Comparison of ENCODE assay signal across 9 cellular contexts in the genomic region with DNA sequence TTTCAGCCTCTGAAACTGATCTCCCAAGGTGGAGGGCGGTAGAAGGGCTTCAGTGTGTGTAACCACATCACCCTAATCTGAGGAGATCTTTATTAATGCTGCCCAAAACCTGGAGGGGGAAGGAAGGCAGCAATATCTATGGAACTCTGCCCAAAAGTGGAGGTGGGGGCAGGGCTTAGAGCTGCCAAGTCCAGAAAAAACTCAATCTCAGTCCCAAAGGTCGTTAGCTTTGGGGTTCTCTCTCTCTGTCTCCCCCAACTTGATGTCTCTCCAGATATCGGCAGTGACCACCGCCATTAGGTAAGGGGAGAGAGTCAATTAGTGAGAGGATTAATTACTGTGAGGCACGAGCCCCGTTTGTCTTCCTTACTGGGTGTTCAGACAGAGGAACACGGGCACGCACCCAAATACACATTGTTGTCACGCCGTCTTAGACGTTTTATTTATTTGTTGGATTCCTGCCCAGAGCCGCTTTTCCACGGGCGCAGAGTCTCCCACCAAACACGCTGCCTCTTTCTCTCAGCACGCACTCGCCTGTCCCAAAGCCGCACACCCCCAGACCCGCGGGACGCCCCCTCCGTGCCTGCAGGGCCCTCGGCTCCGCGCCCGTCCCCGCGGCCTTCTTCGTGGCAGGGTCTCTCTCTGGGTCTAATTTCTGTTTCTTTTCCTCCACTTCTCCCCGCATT. TPM values are rescaled to one million over a fixed set of nuclear protein-coding genes. Genes with fewer than 3 reads are reported as not detected.
A peak's percentile ranks its signal among the peaks of the same experiment; 100 is the strongest.
DNase-seq lines count a peak whose midpoint lies in the region; ATAC-seq, FAIRE-seq and TF ChIP-seq lines count a peak whose summit lies in the region.
"Had no signal": no experiment of that assay in that cellular context is flagged by ENCODE, and none has a peak within 500 bp of the region (broad histone marks: within the 10 kb centered on the region; RNA-seq: fewer than 3 reads in every experiment).

No MANE protein-coding gene starts in this region.

- H3K27me3 Mint-ChIP-seq in activated CD8-positive, alpha-beta T cell treated with anti-CD3 and anti-CD28 coated beads for 36 hours: peaks cover 87% of the 10 kb centered on the region

- CTCF ChIA-PET in activated CD8-positive, alpha-beta T cell treated with anti-CD3 and anti-CD28 coated beads for 36 hours (lab: Charles Lee): no interaction called here

- no peaks in the 10 kb centered on the region for H3K9me3 ChIP-seq in kidney (ENCODE audit: control insufficient read depth in 1 of 2, low read length in 2 of 2)
- H3K9me3 ChIP-seq in stomach: no peaks in the 10 kb centered on the region

- FAIRE-seq in kidney (lab: Jason Lieb, UNC): no peak

- H3K4me3 ChIP-seq in kidney (ENCODE audit: low read length in 2 of 2) (peak overlapping the region; percentile 10 to 44), stomach (peak overlapping the region; percentile 3 to 39 (median 22))

- peak overlapping the region; percentile 36 for H3K4me3 Mint-ChIP-seq in activated CD8-positive, alpha-beta T cell treated with anti-CD3 and anti-CD28 coated beads for 36 hours

- H3K9me3 Mint-ChIP-seq in activated CD8-positive, alpha-beta T cell treated with anti-CD3 and anti-CD28 coated beads for 36 hours: no peaks in the 10 kb centered on the region

- peaks cover 65 to 100% (median 96%) of the 10 kb centered on the region in 3 donors for H3K27me3 ChIP-seq in stomach

- H3K27ac ChIP-seq in kidney (ENCODE audit: low read depth in 2 of 2, low read length in 2 of 2) (peak overlapping the region; percentile 36 to 45), stomach (no peak overlapping the region)

- peaks cover 52% of the 10 kb centered on the region for H3K4me1 Mint-ChIP-seq in activated CD8-positive, alpha-beta T cell treated with anti-CD3 and anti-CD28 coated beads for 36 hours (ENCODE audit: low read depth)

- intact Hi-C loops in activated CD8-positive, alpha-beta T cell treated with anti-CD3 and anti-CD28 coated beads for 36 hours (cut with micrococcal nuclease): loop anchor here (10.0 kb wide), 1 partner anchor 207 kb away; no protein-coding TSS in a partner anchor
- intact Hi-C loops in kidney (cut with DNase I) (no loop called here), stomach (cut with DNase I; ENCODE audit: low total_unique reads) (no loop called here)

- ATAC-seq in activated CD8-positive, alpha-beta T cell treated with anti-CD3 and anti-CD28 coated beads for 36 hours: no peak

- WGBS in stomach, 5 donors: 2 to 4% (median 3%) methylated on average over 30 of the region's 30 CpGs

- no peaks in the 10 kb centered on the region for H3K36me3 Mint-ChIP-seq in activated CD8-positive, alpha-beta T cell treated with anti-CD3 and anti-CD28 coated beads for 36 hours (ENCODE audit: low read depth)

- H3K27ac Mint-ChIP-seq in activated CD8-positive, alpha-beta T cell treated with anti-CD3 and anti-CD28 coated beads for 36 hours: no peak overlapping the region

- peaks cover 13 to 20% of the 10 kb centered on the region in 2 donors for H3K4me1 ChIP-seq in kidney (ENCODE audit: control insufficient read depth in 1 of 2, insufficient read depth in 1 of 2, low read depth in 1 of 2, low read length in 2 of 2)
- peaks cover 54 to 64% (median 58%) of the 10 kb centered on the region in 4 donors for H3K4me1 ChIP-seq in stomach

- POLR2A ChIA-PET in activated CD8-positive, alpha-beta T cell treated with anti-CD3 and anti-CD28 coated beads for 36 hours (lab: Charles Lee): interaction anchor here (1.2 kb wide), 1 partner anchor 12 kb away, joined by 3 read pairs; no protein-coding TSS in a partner anchor

- TF ChIP-seq EP300 in stomach (IDR thresholded peaks at IDR 0.05): no peak

- TF ChIP-seq CTCF in activated CD8-positive, alpha-beta T cell treated with anti-CD3 and anti-CD28 coated beads for 36 hours (IDR thresholded peaks at IDR 0.05): no peak
- TF ChIP-seq CTCF in kidney (IDR thresholded peaks at IDR 0.05; ENCODE audit: borderline replicate concordance, extremely low read depth, insufficient read depth) (no peak), stomach (IDR thresholded peaks at IDR 0.05) (no peak)

- H3K36me3 ChIP-seq in kidney (ENCODE audit: control insufficient read depth in 1 of 2, insufficient read depth in 2 of 2, low read length in 2 of 2) (no peaks in the 10 kb centered on the region), stomach (no peaks in the 10 kb centered on the region)

- TF ChIP-seq POLR2A in stomach (IDR thresholded peaks at IDR 0.05): no peak

- DNase-seq in activated effector memory CD4-positive, alpha-beta T cell treated with anti-CD3 and anti-CD28 coated beads, Interleukin-2, amount 50 U/mL, for 16 hours: peak; percentile 62
- no peak for DNase-seq in activated effector memory CD4-positive, alpha-beta T cell treated with Interleukin-2 at 50 U/mL for 16 hours
- DNase-seq in activated CD8-positive, alpha-beta T cell treated with anti-CD3 and anti-CD28 coated beads for 36 hours: no peak
- DNase-seq in kidney (no peak), stomach (no peak), COLO668 (lab: John Stamatoyannopoulos, UW; ENCODE audit: unreplicated experiment) (no peak), AG08395 (ENCODE audit: low spot score) (no peak), NCI-H2196 (lab: John Stamatoyannopoulos, UW; ENCODE audit: unreplicated experiment) (no peak)
- DNase-seq: trophoblast cell had no signal

- H3K9ac ChIP-seq in kidney (ENCODE audit: low read length in 2 of 2): no peak overlapping the region

RNA-seq across cellular contexts. Expression of a gene that starts 5.4 kb away (rescaled TPM):
- not detected for total RNA-seq in activated CD8-positive, alpha-beta T cell treated with anti-CD3 and anti-CD28 coated beads for 36 hours
- total RNA-seq in kidney: 18.4 TPM
- 10.6 TPM for polyA plus RNA-seq in kidney (ENCODE audit: insufficient read depth, low read depth, low replicate concordance)
- total RNA-seq in stomach: not detected
- not detected for polyA plus RNA-seq in stomach

RNA-seq across cellular contexts. Expression of a gene that starts 16.9 kb away (rescaled TPM):
- 10 to 100 TPM; 81.8 to 90.3 TPM for total RNA-seq in activated CD8-positive, alpha-beta T cell treated with anti-CD3 and anti-CD28 coated beads for 36 hours
- total RNA-seq in kidney (36.8 TPM), stomach (10 to 100 TPM in 4 of 5 donors, 1 to 10 TPM in 1; 5.3 to 52.7 (median 20.2) TPM)
- polyA plus RNA-seq in kidney (ENCODE audit: insufficient read depth, low read depth, low replicate concordance) (50.4 TPM), stomach (10 to 100 TPM; 27.9 to 45.8 (median 36.6) TPM)

Comparison
In these comparisons a context has a peak if more than half of its experiments do, and no peak if none do; other contexts are left out.
1. H3K27ac ChIP-seq: peak in kidney (2 of 2); none in stomach (0 of 5).
2. RNA of a gene that starts 5.4 kb away (total RNA-seq): 18.4 TPM in kidney (single experiment); not detected in activated CD8-positive, alpha-beta T cell treated with anti-CD3 and anti-CD28 coated beads for 36 hours and not detected in stomach; every median in the first group is over 10 times any median in the second.